ENCODE assay signal across 17 cellular contexts in genomic region chr9:127051881-127052595, GRCh38.
"Had no signal": no experiment of that assay in that cellular context is flagged by ENCODE, and none has a peak within 500 bp of the region (broad histone marks: within the 10 kb centered on the region; RNA-seq: fewer than 3 reads in every experiment).

No MANE protein-coding gene starts in this region.

- H3K9ac ChIP-seq: SK-N-SH had no signal

- H3K4me3 ChIP-seq: esophagus squamous epithelium, hepatocyte, tibial artery had no signal

- H3K27ac ChIP-seq: hepatocyte had no signal

- H3K9me3 ChIP-seq: esophagus squamous epithelium, SK-N-SH, tibial artery had no signal

- H3K27me3 ChIP-seq: esophagus squamous epithelium, hepatocyte, tibial artery had no signal

- DNase-seq: activated CD4-positive, alpha-beta memory T cell treated with anti-CD3 and anti-CD28 coated beads, Interleukin-2, amount 10 ng/mL, durations not matched to agents 7 days and 5 days; activated CD4-positive, alpha-beta T cell treated with anti-CD3 and anti-CD28 coated beads for 36 hours; activated CD8-positive, alpha-beta memory T cell treated with anti-CD3 and anti-CD28 coated beads, Interleukin-2, amount 10 ng/mL, durations not matched to agents 7 days and 5 days; activated naive CD4-positive, alpha-beta T cell; activated naive CD8-positive, alpha-beta T cell treated with anti-CD3 and anti-CD28 coated beads for 36 hours; amygdala; cortex of kidney; esophagus squamous epithelium; left colon; nephron progenitor cell; occipital lobe; SK-N-SH; stimulated activated naive B cell treated with anti-CD40 and anti-IgM and Interleukin-4, amounts not matched to agents 10 μg/mL and 1 μg/mL and 100 μg/mL, for 72 hours had no signal

- ATAC-seq: activated CD4-positive, alpha-beta T cell treated with anti-CD3 and anti-CD28 coated beads for 36 hours; activated CD8-positive, alpha-beta memory T cell treated with anti-CD3 and anti-CD28 coated beads, Interleukin-2, amount 10 ng/mL, durations not matched to agents 7 days and 5 days; activated T-helper 17 cell treated with anti-CD3 and anti-CD28 coated beads, Interleukin-2, amount 50 U/mL, for 72 hours; left colon; stimulated activated naive B cell treated with anti-CD40 and anti-IgM and Interleukin-4, amounts not matched to agents 10 μg/mL and 1 μg/mL and 100 μg/mL, for 72 hours; WTC11 had no signal

- H3K36me3 ChIP-seq: esophagus squamous epithelium, tibial artery had no signal
